In the genomic region with DNA sequence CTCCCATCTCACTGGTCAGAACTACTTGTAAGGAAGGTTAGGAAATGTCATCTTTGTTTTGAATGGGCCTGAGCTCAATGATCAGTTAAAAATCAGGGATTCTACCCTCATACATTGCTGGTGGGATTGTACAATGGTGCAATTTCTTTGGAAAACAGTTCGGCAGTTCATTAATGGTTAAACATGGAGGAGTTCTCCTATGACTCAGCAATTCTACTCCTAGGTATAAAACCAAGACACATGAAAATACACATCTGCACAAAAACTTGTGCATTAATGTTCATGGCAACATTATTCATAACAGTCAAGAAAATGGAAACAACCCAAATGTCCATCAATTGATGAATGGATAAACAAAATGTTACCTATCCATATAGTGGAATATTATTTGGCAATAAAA, we compare ENCODE assay signal across 1 cellular context.
TF ChIP-seq lines count a peak whose summit lies in the region.

No MANE protein-coding gene starts in this region.

TF ChIP-seq in IMR-90, 13 proteins besides CTCF, POLR2A, EP300 and RAD21:
- TF ChIP-seq MAFK (IDR thresholded peaks at IDR 0.05; ENCODE audit: low read depth, low read length) (peak; percentile 48; the same call in 1 of the 2 replicates), NFE2L2 (IDR thresholded peaks at IDR 0.05; ENCODE audit: low read depth, low read length) (peak; percentile 93), CHD1 (IDR thresholded peaks at IDR 0.05; ENCODE audit: low read depth, low read length) (no peak)
